ENCODE assay signal across 21 cellular contexts in genomic region chr7:69042138-69042537, GRCh38.
DNase-seq lines count a peak whose midpoint lies in the region; ATAC-seq, FAIRE-seq and TF ChIP-seq lines count a peak whose summit lies in the region.
"Had no signal": no experiment of that assay in that cellular context is flagged by ENCODE, and none has a peak within 500 bp of the region (broad histone marks: within the 10 kb centered on the region; RNA-seq: fewer than 3 reads in every experiment).

No MANE protein-coding gene starts in this region.

- 65% methylated on average over 2 of the region's 2 CpGs; no CpG with 5 or more reads in 1 of the 2 experiments for WGBS in H1 (ENCODE audit: extremely low coverage in 1 of 2, insufficient coverage in 1 of 2, insufficient read length in 1 of 2, insufficient replicate concordance in 2 of 2, low coverage in 1 of 2, low lambda C conversion rate in 2 of 2, missing lambda C conversion rate in 1 of 2), 2 experiments
- no CpG with 5 or more reads among the region's 2 CpGs for WGBS in mesendoderm (ENCODE audit: extremely low coverage, insufficient coverage, low lambda C conversion rate)

- TF ChIP-seq EP300 in H1 (IDR thresholded peaks at IDR 0.05; ENCODE audit: borderline replicate concordance in 1 of 2, low read depth in 2 of 2, low read length in 2 of 2): no peak

- H3K4me1 ChIP-seq in H1 (replicated peaks in 1 of 4; ENCODE audit: control insufficient read depth in 3 of 4, insufficient read depth in 4 of 4, low read length in 3 of 4) (no peaks in the 10 kb centered on the region; a peak in 1 of 7 replicates), mesendoderm (ENCODE audit: control insufficient read depth, low read depth, low read length) (no peaks in the 10 kb centered on the region)
- H3K4me1 ChIP-seq: A549, Caco-2, HAP-1 had no signal

- TF ChIP-seq RAD21 in H1 (IDR thresholded peaks at IDR 0.05 in 1 of 2, conservative IDR thresholded peaks at IDR 0.05 in 1 of 2; ENCODE audit: low read depth in 2 of 2, low read length in 2 of 2): no peak

- FAIRE-seq in H1 (lab: Jason Lieb, UNC): peak; percentile 60
- FAIRE-seq: A549, D721Med, G401.6, GM12891, GM19239, HepG2 had no signal

- H3K23ac ChIP-seq in H1 (ENCODE audit: insufficient read length) (no peak overlapping the region), mesendoderm (ENCODE audit: low read length) (no peak overlapping the region)

- H3K4ac ChIP-seq in H1 (replicated peaks; ENCODE audit: insufficient read length, low read depth, low read length): no peak overlapping the region
- H3K4ac ChIP-seq in mesendoderm (ENCODE audit: low read depth, low read length): no peak overlapping the region

- peak overlapping the region; percentile 60; the same call in 1 of the 2 replicates for H3K18ac ChIP-seq in H1 (ENCODE audit: extremely low read depth, low read length)
- H3K18ac ChIP-seq in mesendoderm (ENCODE audit: low read length): no peak overlapping the region

- TF ChIP-seq POLR2A in H1 (IDR thresholded peaks at IDR 0.05; ENCODE audit: control extremely low read depth in 1 of 2, low read depth in 2 of 2, low read length in 2 of 2): no peak

- H3K9ac ChIP-seq in H1 (replicated peaks in 1 of 4; ENCODE audit: extremely low read depth in 1 of 4, low read depth in 3 of 4, low read length in 3 of 4) (no peak overlapping the region), mesendoderm (ENCODE audit: low read length) (no peak overlapping the region)
- H3K9ac ChIP-seq: GM23248 had no signal

- CTCF ChIA-PET in H1 (lab: Charles Lee; ENCODE audit: partially characterized antibody): no interaction called here

- no peak overlapping the region for H4K91ac ChIP-seq in H1 (replicated peaks; ENCODE audit: insufficient read length, low read length)

- no peaks in the 10 kb centered on the region for H3K23me2 ChIP-seq in H1 (ENCODE audit: low read depth, low read length)

- H2BK12ac ChIP-seq in H1 (ENCODE audit: low read depth, low read length): no peak overlapping the region

- H3K4me2 ChIP-seq in H1 (ENCODE audit: insufficient read depth in 1 of 2, low read depth in 2 of 2, low read length in 2 of 2): no peak overlapping the region
- H3K4me2 ChIP-seq in mesendoderm (ENCODE audit: low read length): no peak overlapping the region
- H3K4me2 ChIP-seq: A549 had no signal

- no peak overlapping the region for H4K5ac ChIP-seq in H1 (ENCODE audit: insufficient read length, low read depth, low read length)
- H4K5ac ChIP-seq in mesendoderm (ENCODE audit: low read length): no peak overlapping the region

- H2BK120ac ChIP-seq in H1 (replicated peaks; ENCODE audit: low read depth, low read length): no peak overlapping the region
- H2BK120ac ChIP-seq in mesendoderm (ENCODE audit: low read depth, low read length): no peak overlapping the region

- no peaks in the 10 kb centered on the region for H3K36me3 ChIP-seq in H1 (ENCODE audit: control insufficient read depth in 2 of 4, insufficient read depth in 4 of 4, low read length in 3 of 4)
- H3K36me3 ChIP-seq in mesendoderm (ENCODE audit: control insufficient read depth, insufficient read depth, low read length): no peaks in the 10 kb centered on the region
- H3K36me3 ChIP-seq: HAP-1 had no signal

- no peak overlapping the region for H3K14ac ChIP-seq in H1 (ENCODE audit: insufficient read length)

- no peaks in the 10 kb centered on the region for H3K9me3 ChIP-seq in H1 (ENCODE audit: insufficient read depth in 2 of 2, low read depth in 1 of 2, low read length in 1 of 2)
- H3K9me3 ChIP-seq: HAP-1 had no signal

- H2BK5ac ChIP-seq in H1 (ENCODE audit: low read depth, low read length) (no peak overlapping the region), mesendoderm (ENCODE audit: low read length) (no peak overlapping the region)

- no peak overlapping the region for H4K8ac ChIP-seq in H1 (ENCODE audit: extremely low read depth, insufficient read depth, low read length)
- no peak overlapping the region for H4K8ac ChIP-seq in mesendoderm (ENCODE audit: low read depth, low read length)

- H3K4me3 ChIP-seq in H1 (ENCODE audit: extremely low read depth in 1 of 4, insufficient read depth in 2 of 4, low read depth in 3 of 4, low read length in 4 of 4): no peak overlapping the region
- no peak overlapping the region for H3K4me3 ChIP-seq in mesendoderm (ENCODE audit: low read length)
- H3K4me3 ChIP-seq: A549, GM23248, HAP-1 had no signal

- POLR2A ChIA-PET in H1 (lab: Charles Lee; ENCODE audit: partially characterized antibody): no interaction called here

- no peak overlapping the region for H2BK15ac ChIP-seq in H1 (ENCODE audit: low read length)
- no peak overlapping the region for H2BK15ac ChIP-seq in mesendoderm (replicated peaks; ENCODE audit: low read depth)

- H3K56ac ChIP-seq in H1 (replicated peaks; ENCODE audit: insufficient read length, low read depth, low read length) (no peak overlapping the region), mesendoderm (ENCODE audit: low read length) (no peak overlapping the region)

- DNase-seq in NCI-H82 (lab: John Stamatoyannopoulos, UW) (peak; percentile 4), NCI-H82 treated with DMSO at 0.1 percent for 48 hours (lab: John Stamatoyannopoulos, UW; ENCODE audit: unreplicated experiment) (no peak), H1 (ENCODE audit: low read depth in 1 of 2, low spot score in 2 of 2) (no peak), mesendoderm (peak; percentile 56), hepatic stellate cell (ENCODE audit: low spot score) (no peak)
- DNase-seq in activated CD4-positive, alpha-beta T cell treated with anti-CD3 and anti-CD28 coated beads, Interleukin-2, amount 50 U/mL, for 4 hours: no peak
- DNase-seq: AML-193; Caco-2; CD4-positive, alpha-beta T cell; GM23248; KBM-7 had no signal

- no peak overlapping the region for H2BK20ac ChIP-seq in H1 (ENCODE audit: low read length)

- no peak for TF ChIP-seq CTCF in H1 (IDR thresholded peaks at IDR 0.05; ENCODE audit: control extremely low read depth in 1 of 3, insufficient read depth in 1 of 3, low read depth in 1 of 3, low read length in 3 of 3)

- no peak for ATAC-seq in HG03520 (IDR thresholded peaks at IDR 0.05; ENCODE audit: unreplicated experiment)
- ATAC-seq: A549, HepG2 had no signal

- peak overlapping the region; percentile 99 for H2AFZ ChIP-seq in H1 (ENCODE audit: low read length)
- H2AFZ ChIP-seq: GM23248 had no signal

- no peak overlapping the region for H3K27ac ChIP-seq in H1 (ENCODE audit: low read depth, low read length)
- no peak overlapping the region for H3K27ac ChIP-seq in mesendoderm (ENCODE audit: low read depth, low read length)
- H3K27ac ChIP-seq: 22Rv1, A549, C4-2B, GM23248 had no signal

- H3K79me1 ChIP-seq in H1 (ENCODE audit: low read depth, low read length): no peaks in the 10 kb centered on the region
- no peaks in the 10 kb centered on the region for H3K79me1 ChIP-seq in mesendoderm (ENCODE audit: low read length)

- H2AK5ac ChIP-seq in H1 (ENCODE audit: low read depth, low read length) (no peak overlapping the region), mesendoderm (ENCODE audit: low read length) (no peak overlapping the region)

- no peaks in the 10 kb centered on the region for H3K27me3 ChIP-seq in H1 (replicated peaks in 1 of 4; ENCODE audit: control insufficient read depth in 3 of 4, extremely low read depth in 1 of 4, insufficient read depth in 3 of 4, low read length in 3 of 4)
- no peaks in the 10 kb centered on the region for H3K27me3 ChIP-seq in mesendoderm (ENCODE audit: insufficient read depth, low read length, poor library complexity)

- H3K79me2 ChIP-seq in H1 (ENCODE audit: control insufficient read depth in 1 of 2, insufficient read depth in 2 of 2, low read length in 2 of 2) (no peaks in the 10 kb centered on the region), mesendoderm (ENCODE audit: control insufficient read depth, insufficient read depth, low read length) (no peaks in the 10 kb centered on the region)

- H4K20me1 ChIP-seq in H1 (replicated peaks in 1 of 2; ENCODE audit: control insufficient read depth in 1 of 2, insufficient read depth in 2 of 2, low read length in 2 of 2): no peaks in the 10 kb centered on the region

TF ChIP-seq in H1, 55 proteins besides CTCF, POLR2A, EP300 and RAD21:
- TF ChIP-seq ATF2 (IDR thresholded peaks at IDR 0.05; ENCODE audit: low read length): no peak
- no peak for TF ChIP-seq RXRA (IDR thresholded peaks at IDR 0.05; ENCODE audit: insufficient read depth, low read depth, low read length)
- peak; percentile 45 for TF ChIP-seq SIX5 (IDR thresholded peaks at IDR 0.05; ENCODE audit: low read depth, low read length)
- TF ChIP-seq EZH2 (IDR thresholded peaks at IDR 0.05; ENCODE audit: low read depth, low read length, severe bottlenecking): no peak
- TF ChIP-seq HDAC6 (IDR thresholded peaks at IDR 0.05; ENCODE audit: low read depth, low read length): no peak
- TF ChIP-seq SRF (IDR thresholded peaks at IDR 0.05; ENCODE audit: low read depth, low read length): no peak
- TF ChIP-seq SIRT6 (IDR thresholded peaks at IDR 0.05; ENCODE audit: low read length): no peak

Comparison
In these comparisons a context has a peak if more than half of its experiments do, and no peak if none do; other contexts are left out.
1. DNase-seq: peak in NCI-H82 (single experiment) and mesendoderm (single experiment); none in NCI-H82 treated with DMSO at 0.1 percent for 48 hours (single experiment), H1 (0 of 2), hepatic stellate cell (single experiment) and activated CD4-positive, alpha-beta T cell treated with anti-CD3 and anti-CD28 coated beads, Interleukin-2, amount 50 U/mL, for 4 hours (0 of 2).